ENCODE assay signal across 8 cellular contexts in genomic region chr7:90403174-90404113, GRCh38. TPM values are rescaled to one million over a fixed set of nuclear protein-coding genes. Genes with fewer than 3 reads are reported as not detected.
A peak's percentile ranks its signal among the peaks of the same experiment; 100 is the strongest.
DNase-seq lines count a peak whose midpoint lies in the region; ATAC-seq and TF ChIP-seq lines count a peak whose summit lies in the region.

Gene CLDN12, plus strand, starts transcription at chr7:90403461. Its CDS starts 9,216 bp downstream, at chr7:90412677.

- no peaks in the 10 kb centered on the region for H3K36me3 ChIP-seq in hepatocyte (replicated peaks; ENCODE audit: insufficient read depth, low read depth)
- H3K36me3 ChIP-seq in aorta (ENCODE audit: control insufficient read depth in 1 of 2, insufficient read depth in 2 of 2, low read length in 1 of 2), result no peaks in the 10 kb centered on the region

- H3K9me2 ChIP-seq in hepatocyte (replicated peaks; ENCODE audit: insufficient read depth), result no peaks in the 10 kb centered on the region

- ATAC-seq in GM18505 (IDR thresholded peaks at IDR 0.05; ENCODE audit: unreplicated experiment) (peak; percentile 96), HG02943 (IDR thresholded peaks at IDR 0.05; ENCODE audit: low read depth, unreplicated experiment) (peak; percentile 96), aorta (ENCODE audit: low FRiP score) (peak; percentile 96)

- H3K27ac ChIP-seq in hepatocyte (peak within 1 kb of the TSS; percentile 98), aorta (ENCODE audit: low read depth in 1 of 2, low read length in 2 of 2) (peak within 1 kb of the TSS; percentile 55 to 70)

- TF ChIP-seq POLR2A in GM18505 (IDR thresholded peaks at IDR 0.05; ENCODE audit: borderline replicate concordance, extremely low read depth, insufficient read depth, insufficient read length), result peak; percentile 61

- peak within 1 kb of the TSS; percentile 79 for H3K4me2 ChIP-seq in hepatocyte

- DNase-seq in NCI-H187 (lab: John Stamatoyannopoulos, UW) (peak; percentile 86 to 87), T-helper 22 cell (ENCODE audit: low read depth) (peak; percentile 73), astrocyte of the cerebellum (ENCODE audit: low read depth) (peak; percentile 98), hepatocyte (ENCODE audit: low spot score) (peak; percentile 93), renal cortical epithelial cell (ENCODE audit: low read depth) (peak; percentile 99), aorta (peak; percentile 88 to 93)

- in situ Hi-C loops in astrocyte of the cerebellum (cut with HindIII; ENCODE audit: low sequenced_read_pairs), result no loop called here

- peak within 1 kb of the TSS; percentile 95 for H2AFZ ChIP-seq in hepatocyte

- WGBS in hepatocyte (ENCODE audit: low lambda C conversion rate, missing lambda C conversion rate), result 1% methylated on average over 31 of the region's 35 CpGs
- 0 to 1% methylated on average over 35 of the region's 35 CpGs for WGBS in aorta, 2 donors

- H3K79me2 ChIP-seq in hepatocyte, result peaks cover 27% of the 10 kb centered on the region

- intact Hi-C loops in aorta (cut with DNase I), result loop anchor here (1.0 to 2.0 kb wide), 2 partner anchors 57 kb away; partner anchors contain the start of gene GTPBP10 (in 2 of the 2)

- H3K4me1 ChIP-seq in hepatocyte (ENCODE audit: insufficient read depth), result no peaks in the 10 kb centered on the region
- H3K4me1 ChIP-seq in aorta (ENCODE audit: control insufficient read depth in 1 of 2, insufficient read depth in 2 of 2, low read length in 2 of 2), result peaks cover 0 to 3% of the 10 kb centered on the region in 2 donors

- TF ChIP-seq CTCF in astrocyte of the cerebellum (IDR thresholded peaks at IDR 0.05; ENCODE audit: low read depth, low read length, missing control alignments) (no peak), hepatocyte (IDR thresholded peaks at IDR 0.05; ENCODE audit: poor library complexity) (no peak)

- H3K4me3 ChIP-seq in astrocyte of the cerebellum (ENCODE audit: low read depth, low read length) (peak within 1 kb of the TSS; percentile 65), hepatocyte (peak within 1 kb of the TSS; percentile 58), aorta (ENCODE audit: low read length in 2 of 2) (peak within 1 kb of the TSS; percentile 71 to 94)

- H4K20me1 ChIP-seq in hepatocyte (ENCODE audit: insufficient read depth, poor library complexity, severe bottlenecking), result no peaks in the 10 kb centered on the region

- H3K27me3 ChIP-seq in hepatocyte (no peaks in the 10 kb centered on the region), aorta (ENCODE audit: control insufficient read depth in 1 of 2, insufficient read depth in 2 of 2, low read length in 1 of 2) (no peaks in the 10 kb centered on the region)

- H3K9me3 ChIP-seq in hepatocyte (ENCODE audit: low read depth) (no peaks in the 10 kb centered on the region), aorta (ENCODE audit: control insufficient read depth, low read length) (no peaks in the 10 kb centered on the region)

RNA-seq across cellular contexts. Expression of gene CLDN12, which starts in this region (rescaled TPM):
- 52.7 and 53.0 TPM in 2 replicates for total RNA-seq in hepatocyte
- 19.0 and 21.2 TPM in 2 replicates for polyA plus RNA-seq in hepatocyte
- 62.1 and 95.2 TPM in 2 replicates for total RNA-seq in renal cortical epithelial cell
- 10 to 100 TPM; 29.0 to 35.1 TPM for total RNA-seq in aorta
- polyA plus RNA-seq in aorta, result 10 to 100 TPM in 1 of 2 donors, 1 to 10 TPM in 1; 8.4 to 20.4 TPM

Comparison
In these comparisons a context has a peak if more than half of its experiments do, and no peak if none do; other contexts are left out.
1. Peak in every context shown above with its lines: DNase-seq, ATAC-seq, H3K4me3 ChIP-seq and H3K27ac ChIP-seq.